ENCODE assay signal across 8 cellular contexts in genomic region chr10:100969175-100970075, GRCh38. TPM values are rescaled to one million over a fixed set of nuclear protein-coding genes. Genes with fewer than 3 reads are reported as not detected.
A peak's percentile ranks its signal among the peaks of the same experiment; 100 is the strongest.
DNase-seq lines count a peak whose midpoint lies in the region; ATAC-seq and TF ChIP-seq lines count a peak whose summit lies in the region.

A gene with protein sequence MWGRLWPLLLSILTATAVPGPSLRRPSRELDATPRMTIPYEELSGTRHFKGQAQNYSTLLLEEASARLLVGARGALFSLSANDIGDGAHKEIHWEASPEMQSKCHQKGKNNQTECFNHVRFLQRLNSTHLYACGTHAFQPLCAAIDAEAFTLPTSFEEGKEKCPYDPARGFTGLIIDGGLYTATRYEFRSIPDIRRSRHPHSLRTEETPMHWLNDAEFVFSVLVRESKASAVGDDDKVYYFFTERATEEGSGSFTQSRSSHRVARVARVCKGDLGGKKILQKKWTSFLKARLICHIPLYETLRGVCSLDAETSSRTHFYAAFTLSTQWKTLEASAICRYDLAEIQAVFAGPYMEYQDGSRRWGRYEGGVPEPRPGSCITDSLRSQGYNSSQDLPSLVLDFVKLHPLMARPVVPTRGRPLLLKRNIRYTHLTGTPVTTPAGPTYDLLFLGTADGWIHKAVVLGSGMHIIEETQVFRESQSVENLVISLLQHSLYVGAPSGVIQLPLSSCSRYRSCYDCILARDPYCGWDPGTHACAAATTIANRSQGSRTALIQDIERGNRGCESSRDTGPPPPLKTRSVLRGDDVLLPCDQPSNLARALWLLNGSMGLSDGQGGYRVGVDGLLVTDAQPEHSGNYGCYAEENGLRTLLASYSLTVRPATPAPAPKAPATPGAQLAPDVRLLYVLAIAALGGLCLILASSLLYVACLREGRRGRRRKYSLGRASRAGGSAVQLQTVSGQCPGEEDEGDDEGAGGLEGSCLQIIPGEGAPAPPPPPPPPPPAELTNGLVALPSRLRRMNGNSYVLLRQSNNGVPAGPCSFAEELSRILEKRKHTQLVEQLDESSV (plus strand): TSS chr10:100969504. CDS start chr10:100972913, 3,409 bp downstream.

- H3K9me3 ChIP-seq in neural cell (ENCODE audit: low read length), result no peaks in the 10 kb centered on the region
- H3K9me3 ChIP-seq in vagina, result no peaks in the 10 kb centered on the region

- H3K27ac Mint-ChIP-seq in activated T-cell treated with anti-CD3 and anti-CD28 coated beads, Interleukin-2, amount 50 U/mL, for 72 hours, result no peak within 1 kb of the TSS

- POLR2A ChIA-PET in AG04449 (lab: Yijun Ruan, JAX), result no interaction called here

- no peak for TF ChIP-seq EP300 in neural cell (conservative IDR thresholded peaks at IDR 0.05; ENCODE audit: poor library complexity, severe bottlenecking)

- no peaks in the 10 kb centered on the region for H4K20me1 ChIP-seq in neural cell (ENCODE audit: insufficient read depth)

- H3K27me3 Mint-ChIP-seq in activated T-cell treated with anti-CD3 and anti-CD28 coated beads, Interleukin-2, amount 50 U/mL, for 72 hours (ENCODE audit: low read depth), result no peaks in the 10 kb centered on the region

- no peaks in the 10 kb centered on the region for H3K9me3 Mint-ChIP-seq in activated T-cell treated with anti-CD3 and anti-CD28 coated beads, Interleukin-2, amount 50 U/mL, for 72 hours

- H3K27me3 ChIP-seq in neural cell (ENCODE audit: insufficient read depth, low read depth, low read length) (no peaks in the 10 kb centered on the region), vagina (no peaks in the 10 kb centered on the region)

- peak within 1 kb of the TSS; percentile 56 to 68 for H3K4me3 Mint-ChIP-seq in activated T-cell treated with anti-CD3 and anti-CD28 coated beads, Interleukin-2, amount 50 U/mL, for 72 hours

- H3K79me2 ChIP-seq in neural cell (replicated peaks; ENCODE audit: insufficient read depth, low read length), result no peaks in the 10 kb centered on the region

- H2AFZ ChIP-seq in neural cell (ENCODE audit: low read depth, low read length), result peak within 1 kb of the TSS; percentile 56

- TF ChIP-seq CTCF in AG04449 (IDR thresholded peaks at IDR 0.05; ENCODE audit: insufficient read depth, low read length, missing control alignments) (peak; percentile 92), GM13976 (IDR thresholded peaks at IDR 0.05; ENCODE audit: borderline replicate concordance, control extremely low read depth, extremely low read depth, insufficient read depth, missing control alignments) (peak; percentile 63), fibroblast of the aortic adventitia (IDR thresholded peaks at IDR 0.05; ENCODE audit: insufficient read depth, low read length) (peak; percentile 85), neural cell (IDR thresholded peaks at IDR 0.05; ENCODE audit: poor library complexity, severe bottlenecking) (peak; percentile 61), vagina (IDR thresholded peaks at IDR 0.05) (peak; percentile 27 to 54 (median 46))

- H3K36me3 ChIP-seq in neural cell (ENCODE audit: insufficient read depth, low read length) (no peaks in the 10 kb centered on the region), vagina (peaks cover 0 to 9% of the 10 kb centered on the region in 2 donors)

- H3K4me1 Mint-ChIP-seq in activated T-cell treated with anti-CD3 and anti-CD28 coated beads, Interleukin-2, amount 50 U/mL, for 72 hours (ENCODE audit: low read depth), result peaks cover 25% of the 10 kb centered on the region

- peak; percentile 77 to 83 for ATAC-seq in activated T-cell treated with anti-CD3 and anti-CD28 coated beads, Interleukin-2, amount 50 U/mL, for 72 hours (replicated peaks in 1 of 2)

- H3K4me3 ChIP-seq in AG04449 (ENCODE audit: low read depth, low read length) (peak within 1 kb of the TSS; percentile 67), fibroblast of the aortic adventitia (ENCODE audit: low read depth, low read length) (peak within 1 kb of the TSS; percentile 68), neural cell (ENCODE audit: low read length) (peak within 1 kb of the TSS; percentile 73), vagina (peak within 1 kb of the TSS; percentile 60 to 72)

- H3K27ac ChIP-seq in neural cell (ENCODE audit: low read length), result no peak within 1 kb of the TSS
- H3K27ac ChIP-seq in vagina, result no peak within 1 kb of the TSS

- peaks cover 15% of the 10 kb centered on the region for H3K4me1 ChIP-seq in vagina

- in situ Hi-C loops in GM13976 (cut with MboI; ENCODE audit: low sequenced_read_pairs, unreplicated experiment), result no loop called here

- CTCF ChIA-PET in AG04449 (lab: Yijun Ruan, JAX), result interaction anchor here (0.6 to 4.7 kb wide), 15 partner anchors 8 to 432 kb away, joined by 3 to 49 read pairs (median 4); partner anchors contain the start of genes MRPL43 and TWNK

- H3F3A ChIP-seq in neural cell (ENCODE audit: insufficient read depth, low read length, poor library complexity, severe bottlenecking), result no peaks in the 10 kb centered on the region

- TF ChIP-seq POLR2A in vagina (IDR thresholded peaks at IDR 0.05), result no peak

- no peaks in the 10 kb centered on the region for H3K9me2 ChIP-seq in neural cell (ENCODE audit: insufficient read depth, low read length)

- no peak for TF ChIP-seq RAD21 in neural cell (conservative IDR thresholded peaks at IDR 0.05)

- no peak within 1 kb of the TSS for H3K4me2 ChIP-seq in neural cell (ENCODE audit: low read length)

- intact Hi-C loops in vagina (cut with DNase I), result no loop called here

- DNase-seq in AG04449 (ENCODE audit: low read depth, low spot score) (no peak), GM13976 (ENCODE audit: low spot score) (peak; percentile 80), NCI-H1930 (lab: John Stamatoyannopoulos, UW) (peak; percentile 7 to 23), fibroblast of the aortic adventitia (ENCODE audit: low read depth) (peak; percentile 31), vagina (ENCODE audit: extremely low spot score in 2 of 2) (no peak), NCI-H1694 treated with DMSO at 0.1 percent for 48 hours (lab: John Stamatoyannopoulos, UW) (no peak)
- DNase-seq in activated T-cell treated with anti-CD3 and anti-CD28 coated beads, Interleukin-2, amount 50 U/mL, for 72 hours, result peak; percentile 61 to 65

- H3K36me3 Mint-ChIP-seq in activated T-cell treated with anti-CD3 and anti-CD28 coated beads, Interleukin-2, amount 50 U/mL, for 72 hours (ENCODE audit: insufficient read depth in 2 of 2), result peaks cover 0 to 2% of the 10 kb centered on the region in 2 donors

- peak within 1 kb of the TSS; percentile 69 for H3K9ac ChIP-seq in neural cell (ENCODE audit: low read length)

TF ChIP-seq in neural cell, 6 proteins besides CTCF, POLR2A, EP300 and RAD21:
- TF ChIP-seq SMC3 (conservative IDR thresholded peaks at IDR 0.05; ENCODE audit: poor library complexity), result peak; percentile 41
- TF ChIP-seq POLR2AphosphoS5 (IDR thresholded peaks at IDR 0.05), result peak; percentile 50
- TF ChIP-seq TAF1 (IDR thresholded peaks at IDR 0.05; ENCODE audit: low read depth), result no peak
- no peak for TF ChIP-seq EZH2 (IDR thresholded peaks at IDR 0.05; ENCODE audit: borderline replicate concordance, insufficient read depth, low read length, poor library complexity, severe bottlenecking)
- TF ChIP-seq, protein P1, sequence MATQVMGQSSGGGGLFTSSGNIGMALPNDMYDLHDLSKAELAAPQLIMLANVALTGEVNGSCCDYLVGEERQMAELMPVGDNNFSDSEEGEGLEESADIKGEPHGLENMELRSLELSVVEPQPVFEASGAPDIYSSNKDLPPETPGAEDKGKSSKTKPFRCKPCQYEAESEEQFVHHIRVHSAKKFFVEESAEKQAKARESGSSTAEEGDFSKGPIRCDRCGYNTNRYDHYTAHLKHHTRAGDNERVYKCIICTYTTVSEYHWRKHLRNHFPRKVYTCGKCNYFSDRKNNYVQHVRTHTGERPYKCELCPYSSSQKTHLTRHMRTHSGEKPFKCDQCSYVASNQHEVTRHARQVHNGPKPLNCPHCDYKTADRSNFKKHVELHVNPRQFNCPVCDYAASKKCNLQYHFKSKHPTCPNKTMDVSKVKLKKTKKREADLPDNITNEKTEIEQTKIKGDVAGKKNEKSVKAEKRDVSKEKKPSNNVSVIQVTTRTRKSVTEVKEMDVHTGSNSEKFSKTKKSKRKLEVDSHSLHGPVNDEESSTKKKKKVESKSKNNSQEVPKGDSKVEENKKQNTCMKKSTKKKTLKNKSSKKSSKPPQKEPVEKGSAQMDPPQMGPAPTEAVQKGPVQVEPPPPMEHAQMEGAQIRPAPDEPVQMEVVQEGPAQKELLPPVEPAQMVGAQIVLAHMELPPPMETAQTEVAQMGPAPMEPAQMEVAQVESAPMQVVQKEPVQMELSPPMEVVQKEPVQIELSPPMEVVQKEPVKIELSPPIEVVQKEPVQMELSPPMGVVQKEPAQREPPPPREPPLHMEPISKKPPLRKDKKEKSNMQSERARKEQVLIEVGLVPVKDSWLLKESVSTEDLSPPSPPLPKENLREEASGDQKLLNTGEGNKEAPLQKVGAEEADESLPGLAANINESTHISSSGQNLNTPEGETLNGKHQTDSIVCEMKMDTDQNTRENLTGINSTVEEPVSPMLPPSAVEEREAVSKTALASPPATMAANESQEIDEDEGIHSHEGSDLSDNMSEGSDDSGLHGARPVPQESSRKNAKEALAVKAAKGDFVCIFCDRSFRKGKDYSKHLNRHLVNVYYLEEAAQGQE (IDR thresholded peaks at IDR 0.05; ENCODE audit: borderline replicate concordance), result peak; percentile 14
- TF ChIP-seq MXI1 (conservative IDR thresholded peaks at IDR 0.05; ENCODE audit: poor library complexity, severe bottlenecking), result peak; percentile 35
TF ChIP-seq in neural cell: peak in this region for 4.

RNA-seq across cellular contexts. Expression of the gene that starts here (rescaled TPM):
- total RNA-seq in activated T-cell treated with anti-CD3 and anti-CD28 coated beads, Interleukin-2, amount 50 U/mL, for 72 hours, result under 1 TPM; 0.53 to 0.79 TPM
- total RNA-seq in fibroblast of the aortic adventitia (ENCODE audit: low replicate concordance) (0.25 and 0.81 TPM in 2 replicates), vagina (6.4 TPM)
- 1.7 TPM in 2 replicates for polyA plus RNA-seq in neural cell
- polyA minus RNA-seq in neural cell, result 2.4 and 3.2 TPM in 2 replicates

Comparison
In these comparisons a context has a peak if more than half of its experiments do, and no peak if none do; other contexts are left out.
1. Peak in DNase-seq and ATAC-seq in activated T-cell treated with anti-CD3 and anti-CD28 coated beads, Interleukin-2, amount 50 U/mL, for 72 hours; RNA of the gene not detected or under 1 TPM.
2. Peak in DNase-seq and H3K4me3 ChIP-seq in fibroblast of the aortic adventitia; RNA of the gene not detected or under 1 TPM.
3. DNase-seq: peak in GM13976 (single experiment) and NCI-H1930 (2 of 2); none in AG04449 (single experiment), vagina (0 of 2) and NCI-H1694 treated with DMSO at 0.1 percent for 48 hours (single experiment).
4. Peak in every context shown above with its lines, with median percentiles within 50 percentile points of each other: H3K4me3 ChIP-seq and CTCF ChIP-seq.